12 cellular contexts compared by ENCODE assay signal in genomic region chr7:76983937-76984784, GRCh38. TPM values are rescaled to one million over a fixed set of nuclear protein-coding genes. Genes with fewer than 3 reads are reported as not detected.
DNase-seq lines count a peak whose midpoint lies in the region; ATAC-seq and TF ChIP-seq lines count a peak whose summit lies in the region.
"Not testable (repeated sequence)": the region's sequence is repeated elsewhere in the genome, so short reads cannot be mapped to it uniquely, and the experiment has no call there.
"Had no signal": no experiment of that assay in that cellular context is flagged by ENCODE, and none has a peak within 500 bp of the region (broad histone marks: within the 10 kb centered on the region; RNA-seq: fewer than 3 reads in every experiment).

No MANE protein-coding gene starts in this region.

- intact Hi-C loops in activated B cell treated with CpG ODN at 0.5 μM for 24 hours (cut with micrococcal nuclease): not testable (repeated sequence)

- CTCF ChIA-PET in activated B cell treated with CpG ODN at 0.5 μM for 24 hours (lab: Charles Lee): not testable (repeated sequence)

- H3K36me3 Mint-ChIP-seq in activated B cell treated with CpG ODN at 0.5 μM for 24 hours (ENCODE audit: low read depth): peaks cover 16% of the 10 kb centered on the region
- H3K36me3 Mint-ChIP-seq in stimulated activated effector memory CD8-positive, alpha-beta T cell treated with anti-CD3 and anti-CD28 coated beads, Interleukin-12 subunit alpha, Interleukin-12 subunit beta, amount 100 ng/mL, for 72 hours: peaks cover 21% of the 10 kb centered on the region

- not testable (repeated sequence) for TF ChIP-seq CTCF in activated B cell treated with CpG ODN at 0.5 μM for 24 hours (IDR thresholded peaks at IDR 0.05)

- not testable (repeated sequence) for H3K4me1 Mint-ChIP-seq in activated B cell treated with CpG ODN at 0.5 μM for 24 hours; stimulated activated effector memory CD8-positive, alpha-beta T cell treated with anti-CD3 and anti-CD28 coated beads, Interleukin-12 subunit alpha, Interleukin-12 subunit beta, amount 100 ng/mL, for 72 hours

- H3K27me3 Mint-ChIP-seq in activated B cell treated with CpG ODN at 0.5 μM for 24 hours: not testable (repeated sequence)

- H3K27ac Mint-ChIP-seq in activated B cell treated with CpG ODN at 0.5 μM for 24 hours; stimulated activated effector memory CD8-positive, alpha-beta T cell treated with anti-CD3 and anti-CD28 coated beads, Interleukin-12 subunit alpha, Interleukin-12 subunit beta, amount 100 ng/mL, for 72 hours: not testable (repeated sequence)

- not testable (repeated sequence) for DNase-seq in activated B cell treated with CpG ODN at 0.5 μM for 24 hours; stimulated activated effector memory CD8-positive, alpha-beta T cell treated with anti-CD3 and anti-CD28 coated beads, Interleukin-12 subunit alpha, Interleukin-12 subunit beta, amount 100 ng/mL, for 72 hours (ENCODE audit: low spot score in 2 of 2)

- H3K9me3 Mint-ChIP-seq in activated B cell treated with CpG ODN at 0.5 μM for 24 hours; stimulated activated effector memory CD8-positive, alpha-beta T cell treated with anti-CD3 and anti-CD28 coated beads, Interleukin-12 subunit alpha, Interleukin-12 subunit beta, amount 100 ng/mL, for 72 hours: not testable (repeated sequence)

- POLR2A ChIA-PET in activated B cell treated with CpG ODN at 0.5 μM for 24 hours (lab: Charles Lee): not testable (repeated sequence)

- H3K4me3 Mint-ChIP-seq in activated B cell treated with CpG ODN at 0.5 μM for 24 hours; stimulated activated effector memory CD8-positive, alpha-beta T cell treated with anti-CD3 and anti-CD28 coated beads, Interleukin-12 subunit alpha, Interleukin-12 subunit beta, amount 100 ng/mL, for 72 hours: not testable (repeated sequence)

- ATAC-seq in GM18511 (IDR thresholded peaks at IDR 0.05; ENCODE audit: unreplicated experiment) (peak; percentile 31), GM19438 (IDR thresholded peaks at IDR 0.05; ENCODE audit: low read depth, unreplicated experiment) (peak; percentile 21), GM21619 (IDR thresholded peaks at IDR 0.05; ENCODE audit: unreplicated experiment) (peak; percentile 13), HG02885 (IDR thresholded peaks at IDR 0.05; ENCODE audit: poor library complexity, unreplicated experiment) (peak; percentile 17), HG03196 (IDR thresholded peaks at IDR 0.05; ENCODE audit: unreplicated experiment) (peak; percentile 12), activated B cell treated with CpG ODN at 0.5 μM for 24 hours (ENCODE audit: low read depth) (peak; percentile 9), esophagus mucosa (peak; percentile 88)
- peak; percentile 25 for ATAC-seq in stimulated activated effector memory CD8-positive, alpha-beta T cell treated with anti-CD3 and anti-CD28 coated beads, Interleukin-12 subunit alpha, Interleukin-12 subunit beta, amount 100 ng/mL, for 72 hours

RNA-seq across cellular contexts. Expression of gene SPDYE17, which starts 48.0 kb away (rescaled TPM):
- total RNA-seq in activated B cell treated with CpG ODN at 0.5 μM for 24 hours (not detected in 2 replicates), esophagus mucosa (not detected)
- total RNA-seq: adrenal gland, bronchial epithelial cell, skeletal muscle tissue, subcutaneous adipose tissue had no signal

Comparison
In these comparisons a context has a peak if more than half of its experiments do, and no peak if none do; other contexts are left out.
1. ATAC-seq: peak in every context shown above with its lines; median percentile 88 in esophagus mucosa; 31 in GM18511; 25 in stimulated activated effector memory CD8-positive, alpha-beta T cell treated with anti-CD3 and anti-CD28 coated beads, Interleukin-12 subunit alpha, Interleukin-12 subunit beta, amount 100 ng/mL, for 72 hours; 21 in GM19438; 17 in HG02885; 13 in GM21619; 12 in HG03196; 9 in activated B cell treated with CpG ODN at 0.5 μM for 24 hours.